In genomic region chr17:75725504-75725903, GRCh38 we compare ENCODE assay signal across 14 cellular contexts. TPM values are rescaled to one million over a fixed set of nuclear protein-coding genes. Genes with fewer than 3 reads are reported as not detected.
DNase-seq lines count a peak whose midpoint lies in the region; ATAC-seq, FAIRE-seq and TF ChIP-seq lines count a peak whose summit lies in the region.
"Had no signal": no experiment of that assay in that cellular context is flagged by ENCODE, and none has a peak within 500 bp of the region (broad histone marks: within the 10 kb centered on the region; RNA-seq: fewer than 3 reads in every experiment).

No MANE protein-coding gene starts in this region.

- CTCF ChIA-PET in HCT116 (lab: Charles Lee) (no interaction called here), RWPE1 (lab: Yijun Ruan, JAX) (interaction anchor here (0.5 to 1.1 kb wide), 3 partner anchors 50 to 100 kb away, joined by 3 to 4 read pairs (median 3); no protein-coding TSS in a partner anchor)

- H3K79me2 ChIP-seq in HCT116 (ENCODE audit: insufficient read depth, low read length) (peaks cover 47% of the 10 kb centered on the region), keratinocyte (ENCODE audit: control insufficient read depth, insufficient read depth, low read length) (peaks cover 86% of the 10 kb centered on the region)

- intact Hi-C loops in HCT116 (cut with micrococcal nuclease): no loop called here

- H3K9ac ChIP-seq in HCT116 (ENCODE audit: low read length) (no peak overlapping the region), keratinocyte (ENCODE audit: control insufficient read depth, extremely low read depth, insufficient read depth, low read length) (peak overlapping the region; percentile 4)

- H3K27ac ChIP-seq in HCT116 (ENCODE audit: low read depth, low read length) (peak overlapping the region; percentile 8; the same call in 1 of the 2 replicates), RWPE1 (peak overlapping the region; percentile 98), keratinocyte (ENCODE audit: control insufficient read depth, insufficient read depth, low read length) (peak overlapping the region; percentile 18)
- H3K27ac ChIP-seq: HL-60 had no signal

- dilution Hi-C loops in keratinocyte (cut with MboI; ENCODE audit: extremely low pct_ligation_motif_present, low sequenced_read_pairs): loop anchor here (10.0 kb wide), 1 partner anchor 51 kb away; no protein-coding TSS in a partner anchor

- H4K20me1 ChIP-seq in HCT116 (ENCODE audit: insufficient read depth) (no peaks in the 10 kb centered on the region), keratinocyte (ENCODE audit: control insufficient read depth, extremely low read depth, insufficient read depth, low read length) (peaks cover 55% of the 10 kb centered on the region)

- no peak for DNase-seq in HCT116 (ENCODE audit: low read depth, low spot score)
- no peak for DNase-seq in RWPE1 (ENCODE audit: low spot score)
- no peak for DNase-seq in keratinocyte (ENCODE audit: low read depth, low spot score)
- no peak for DNase-seq in EL
- no peak for DNase-seq in NCI-H446 (lab: John Stamatoyannopoulos, UW)
- DNase-seq: C1 segment of cervical spinal cord; Calu3; CD4-positive, alpha-beta T cell; DMS 273 treated with DMSO at 0.1 percent for 48 hours had no signal

- H3K9me1 ChIP-seq in keratinocyte (ENCODE audit: control insufficient read depth, extremely low read depth, insufficient read depth, low read length): no peaks in the 10 kb centered on the region

- TF ChIP-seq CTCF in HCT116 (IDR thresholded peaks at IDR 0.05 in 2 of 3, conservative IDR thresholded peaks at IDR 0.05 in 1 of 3; ENCODE audit: borderline replicate concordance in 1 of 3, insufficient read depth in 1 of 3, low read depth in 2 of 3, low read length in 2 of 3) (no peak), RWPE1 (conservative IDR thresholded peaks at IDR 0.05; ENCODE audit: low read depth) (no peak), keratinocyte (optimal IDR thresholded peaks at IDR 0.05 in 1 of 3, IDR thresholded peaks at IDR 0.05 in 1 of 3, conservative IDR thresholded peaks at IDR 0.05 in 1 of 3; ENCODE audit: extremely low read depth in 1 of 3, insufficient read depth in 2 of 3, low read length in 3 of 3) (no peak)

- no peaks in the 10 kb centered on the region for H3K9me2 ChIP-seq in HCT116 (ENCODE audit: insufficient read depth)

- no TSS peak for BruUV-seq in HCT116 (replicated peaks; lab: Mats Ljungman, UMichigan)

- H3K27me3 ChIP-seq in HCT116 (ENCODE audit: insufficient read depth, low read length) (no peaks in the 10 kb centered on the region), keratinocyte (ENCODE audit: control insufficient read depth, extremely low read depth, insufficient read depth, low read length) (no peaks in the 10 kb centered on the region)

- H3K36me3 ChIP-seq in HCT116 (ENCODE audit: control insufficient read depth in 1 of 2, insufficient read depth in 2 of 2, low read length in 2 of 2): peaks cover 35 to 50% of the 10 kb centered on the region in 2 experiments
- peaks cover 42 to 74% of the 10 kb centered on the region in 2 experiments for H3K36me3 ChIP-seq in keratinocyte (ENCODE audit: control insufficient read depth in 2 of 2, extremely low read depth in 1 of 2, insufficient read depth in 2 of 2, low read length in 2 of 2)

- no peaks in the 10 kb centered on the region for H3K9me3 ChIP-seq in HCT116 (ENCODE audit: control insufficient read depth in 1 of 2, insufficient read depth in 1 of 2, low read depth in 1 of 2, low read length in 2 of 2)
- no peaks in the 10 kb centered on the region for H3K9me3 ChIP-seq in keratinocyte (ENCODE audit: control insufficient read depth, low read depth, low read length)

- H2AFZ ChIP-seq in HCT116 (ENCODE audit: low read depth, low read length, poor library complexity, severe bottlenecking) (no peak overlapping the region), keratinocyte (ENCODE audit: control insufficient read depth, low read length) (no peak overlapping the region)

- no peak for FAIRE-seq in keratinocyte (lab: Jason Lieb, UNC)
- FAIRE-seq: A204.1, GM12878, GM18507 had no signal

- RAD21 ChIA-PET in HCT116 (lab: Charles Lee; ENCODE audit: low non-redundant PET in 1 of 2, low total read pairs in 2 of 2, uncharacterized antibody in 2 of 2, unreplicated experiment in 2 of 2): no interaction called here

- no peak for ATAC-seq in HCT116
- ATAC-seq: GM12878 had no signal

- no peak overlapping the region for H3K4me3 ChIP-seq in HCT116 (replicated peaks in 1 of 2; ENCODE audit: low read depth in 1 of 2, low read length in 2 of 2)
- no peak overlapping the region for H3K4me3 ChIP-seq in keratinocyte (ENCODE audit: control insufficient read depth in 2 of 3, extremely low read depth in 1 of 3, insufficient read depth in 2 of 3, low read depth in 1 of 3, low read length in 3 of 3)
- H3K4me3 ChIP-seq: GM12878 had no signal

- TF ChIP-seq POLR2A in HCT116 (IDR thresholded peaks at IDR 0.05; ENCODE audit: borderline replicate concordance, extremely low read depth, insufficient read depth, insufficient read length): no peak

- no peak for TF ChIP-seq RAD21 in HCT116 (IDR thresholded peaks at IDR 0.05; ENCODE audit: low read depth)

- H3K4me2 ChIP-seq in HCT116 (ENCODE audit: low read length) (no peak overlapping the region), keratinocyte (ENCODE audit: control insufficient read depth, extremely low read depth, insufficient read depth, low read depth, low read length) (peak overlapping the region; percentile 39)

- peaks cover 21 to 29% of the 10 kb centered on the region in 2 experiments for H3K4me1 ChIP-seq in HCT116 (ENCODE audit: control insufficient read depth in 1 of 2, insufficient read depth in 2 of 2, low read length in 2 of 2)
- peaks cover 25% of the 10 kb centered on the region for H3K4me1 ChIP-seq in keratinocyte (ENCODE audit: control insufficient read depth, extremely low read depth, insufficient read depth, low read length)

- POLR2A ChIA-PET in HCT116 (lab: Charles Lee): interaction anchor here (1.3 to 4.0 kb wide), 2 partner anchors 19 to 43 kb away, joined by 5 to 24 read pairs; no protein-coding TSS in a partner anchor
- POLR2A ChIA-PET in RWPE1 (lab: Yijun Ruan, JAX; ENCODE audit: low non-redundant PET): interaction anchor here (0.7 kb wide), 1 partner anchor 97 kb away, joined by 3 read pairs; no protein-coding TSS in a partner anchor

TF ChIP-seq in HCT116, 20 proteins besides CTCF, POLR2A, EP300 and RAD21 (continues in another document):
- no peak for TF ChIP-seq YY1 (IDR thresholded peaks at IDR 0.05; ENCODE audit: extremely low read depth, insufficient replicate concordance, low read depth, low read length)

RNA-seq across cellular contexts. Expression of gene ITGB4, which starts 4.2 kb away (rescaled TPM):
- 568 TPM for total RNA-seq in HCT116 (2021; ENCODE audit: unreplicated experiment)
- polyA plus RNA-seq in HCT116 (2012): 727 and 809 TPM in 2 replicates
- polyA plus RNA-seq in keratinocyte: 761 to 1,084 TPM (median 1,039 TPM) in 3 replicates
- 357 TPM for polyA plus RNA-seq in keratinocyte (2011; ENCODE audit: low read depth)
- 399 and 802 TPM in 2 replicates for polyA plus RNA-seq in keratinocyte (2011; cell fraction: cytosol; rRNA removed)
- polyA plus RNA-seq in keratinocyte (2011; cell fraction: nucleus; rRNA removed): 3,183 and 4,055 TPM in 2 replicates
- polyA plus RNA-seq in keratinocyte (2012; ENCODE audit: low replicate concordance): 790 and 2,344 TPM in 2 replicates
- polyA minus RNA-seq in keratinocyte: 1,878 to 7,870 TPM (median 1,919 TPM) in 3 replicates
- 2,383 TPM for polyA minus RNA-seq in keratinocyte (2011; cell fraction: cytosol; rRNA and poly(A)+ RNA removed)
- 4,240 and 4,449 TPM in 2 replicates for polyA minus RNA-seq in keratinocyte (2011; cell fraction: nucleus; rRNA and poly(A)+ RNA removed)
- total RNA-seq: G401 had no signal

RNA-seq across cellular contexts. Expression of gene GALK1, which starts 39.5 kb away (rescaled TPM):
- total RNA-seq in HCT116 (2021; ENCODE audit: unreplicated experiment): 57.8 TPM
- polyA plus RNA-seq in HCT116 (2012): 64.9 and 68.3 TPM in 2 replicates
- polyA plus RNA-seq in keratinocyte: 1.1 to 5.2 TPM (median 1.3 TPM) in 3 replicates
- 1.7 TPM for polyA plus RNA-seq in keratinocyte (2011; ENCODE audit: low read depth)
- 0.78 and 2.1 TPM in 2 replicates for polyA plus RNA-seq in keratinocyte (2011; cell fraction: cytosol; rRNA removed)
- polyA plus RNA-seq in keratinocyte (2011; cell fraction: nucleus; rRNA removed): 1.9 and 2.7 TPM in 2 replicates
- polyA plus RNA-seq in keratinocyte (2012; ENCODE audit: low replicate concordance): 3.2 and 6.6 TPM in 2 replicates
- 1.9 to 4.6 TPM (median 3.0 TPM) in 3 replicates for polyA minus RNA-seq in keratinocyte
- 16.7 TPM for polyA minus RNA-seq in keratinocyte (2011; cell fraction: cytosol; rRNA and poly(A)+ RNA removed)
- 3.6 and 4.4 TPM in 2 replicates for polyA minus RNA-seq in keratinocyte (2011; cell fraction: nucleus; rRNA and poly(A)+ RNA removed)

RNA-seq across cellular contexts. Expression of gene SAP30BP, which starts 58.4 kb away (rescaled TPM):
- total RNA-seq in HCT116 (2021; ENCODE audit: unreplicated experiment): 149 TPM
- 107 and 111 TPM in 2 replicates for polyA plus RNA-seq in HCT116 (2012)
- 99.0 to 103 TPM (median 101 TPM) in 3 replicates for polyA plus RNA-seq in keratinocyte
- 115 TPM for polyA plus RNA-seq in keratinocyte (2011; ENCODE audit: low read depth)
- polyA plus RNA-seq in keratinocyte (2011; cell fraction: cytosol; rRNA removed): 97.8 and 111 TPM in 2 replicates
- polyA plus RNA-seq in keratinocyte (2011; cell fraction: nucleus; rRNA removed): 174 and 189 TPM in 2 replicates
- 80.5 and 96.0 TPM in 2 replicates for polyA plus RNA-seq in keratinocyte (2012; ENCODE audit: low replicate concordance)
- 44.9 to 68.4 TPM (median 58.9 TPM) in 3 replicates for polyA minus RNA-seq in keratinocyte
- polyA minus RNA-seq in keratinocyte (2011; cell fraction: cytosol; rRNA and poly(A)+ RNA removed): 52.4 TPM
- polyA minus RNA-seq in keratinocyte (2011; cell fraction: nucleus; rRNA and poly(A)+ RNA removed): 43.7 and 56.2 TPM in 2 replicates

RNA-seq across cellular contexts. Expression of gene RECQL5, which starts 58.5 kb away (rescaled TPM):
- total RNA-seq in HCT116 (2021; ENCODE audit: unreplicated experiment): 83.3 TPM
- polyA plus RNA-seq in HCT116 (2012): 55.3 and 61.6 TPM in 2 replicates
- polyA plus RNA-seq in keratinocyte: 11.9 to 15.8 TPM (median 12.9 TPM) in 3 replicates
- polyA plus RNA-seq in keratinocyte (2011; ENCODE audit: low read depth): 5.9 TPM
- polyA plus RNA-seq in keratinocyte (2011; cell fraction: cytosol; rRNA removed): 5.3 and 5.5 TPM in 2 replicates
- 80.9 and 96.7 TPM in 2 replicates for polyA plus RNA-seq in keratinocyte (2011; cell fraction: nucleus; rRNA removed)
- polyA plus RNA-seq in keratinocyte (2012; ENCODE audit: low replicate concordance): 16.7 and 20.5 TPM in 2 replicates
- polyA minus RNA-seq in keratinocyte: 31.0 to 53.1 TPM (median 38.4 TPM) in 3 replicates
- polyA minus RNA-seq in keratinocyte (2011; cell fraction: cytosol; rRNA and poly(A)+ RNA removed): 11.1 TPM
- polyA minus RNA-seq in keratinocyte (2011; cell fraction: nucleus; rRNA and poly(A)+ RNA removed): 35.5 and 43.4 TPM in 2 replicates

RNA-seq across cellular contexts. Expression of gene UNK, which starts 59.1 kb away (rescaled TPM):
- 40.6 TPM for total RNA-seq in HCT116 (2021; ENCODE audit: unreplicated experiment)
- polyA plus RNA-seq in HCT116 (2012): 25.7 and 28.3 TPM in 2 replicates
- 10.4 to 13.0 TPM (median 10.9 TPM) in 3 replicates for polyA plus RNA-seq in keratinocyte
- 5.4 TPM for polyA plus RNA-seq in keratinocyte (2011; ENCODE audit: low read depth)
- 8.0 and 11.7 TPM in 2 replicates for polyA plus RNA-seq in keratinocyte (2011; cell fraction: cytosol; rRNA removed)
- 13.5 and 17.6 TPM in 2 replicates for polyA plus RNA-seq in keratinocyte (2011; cell fraction: nucleus; rRNA removed)
- polyA plus RNA-seq in keratinocyte (2012; ENCODE audit: low replicate concordance): 8.5 and 9.9 TPM in 2 replicates
- polyA minus RNA-seq in keratinocyte: 7.9 to 13.9 TPM (median 8.5 TPM) in 3 replicates
- polyA minus RNA-seq in keratinocyte (2011; cell fraction: cytosol; rRNA and poly(A)+ RNA removed): 7.9 TPM
- polyA minus RNA-seq in keratinocyte (2011; cell fraction: nucleus; rRNA and poly(A)+ RNA removed): 8.9 and 16.8 TPM in 2 replicates

Comparison
In these comparisons a context has a peak if more than half of its experiments do, and no peak if none do; other contexts are left out.
1. H3K27ac ChIP-seq: peak in every context shown above with its lines; median percentile 98 in RWPE1; 18 in keratinocyte; 8 in HCT116.